10 cellular contexts compared by ENCODE assay signal in genomic region chr6:149897015-149897697, GRCh38. TPM values are rescaled to one million over a fixed set of nuclear protein-coding genes. Genes with fewer than 3 reads are reported as not detected.
DNase-seq lines count a peak whose midpoint lies in the region; ATAC-seq and TF ChIP-seq lines count a peak whose summit lies in the region.
"Had no signal": no experiment of that assay in that cellular context is flagged by ENCODE, and none has a peak within 500 bp of the region (broad histone marks: within the 10 kb centered on the region; RNA-seq: fewer than 3 reads in every experiment).

No MANE protein-coding gene starts in this region.

- H3K4me1 Mint-ChIP-seq in activated CD8-positive, alpha-beta memory T cell treated with anti-CD3 and anti-CD28 coated beads, Interleukin-2, amount 10 ng/mL, durations not matched to agents 7 days and 5 days = peaks cover 22% of the 10 kb centered on the region

- H3K9me3 ChIP-seq in mucosa of descending colon = no peaks in the 10 kb centered on the region

- H3K4me1 ChIP-seq in mucosa of descending colon (ENCODE audit: low read depth) = peaks cover 30% of the 10 kb centered on the region

- CTCF ChIA-PET in activated CD8-positive, alpha-beta memory T cell treated with anti-CD3 and anti-CD28 coated beads, Interleukin-2, amount 10 ng/mL, durations not matched to agents 7 days and 5 days (lab: Charles Lee) = interaction anchor here (0.9 to 1.3 kb wide), 4 partner anchors 11 to 62 kb away, joined by 3 to 4 read pairs (median 4); no protein-coding TSS in a partner anchor

- H3K9me3 Mint-ChIP-seq in activated CD8-positive, alpha-beta memory T cell treated with anti-CD3 and anti-CD28 coated beads, Interleukin-2, amount 10 ng/mL, durations not matched to agents 7 days and 5 days (ENCODE audit: low read depth) = no peaks in the 10 kb centered on the region
- H3K9me3 Mint-ChIP-seq: CD14-positive monocyte had no signal

- H3K4me3 ChIP-seq in mucosa of descending colon = no peak overlapping the region

- ATAC-seq in activated CD8-positive, alpha-beta memory T cell treated with anti-CD3 and anti-CD28 coated beads, Interleukin-2, amount 10 ng/mL, durations not matched to agents 7 days and 5 days = no peak
- ATAC-seq in mucosa of descending colon = peak; percentile 75
- no peak for ATAC-seq in GM18870 (IDR thresholded peaks at IDR 0.05; ENCODE audit: unreplicated experiment)

- H3K27me3 Mint-ChIP-seq in activated CD8-positive, alpha-beta memory T cell treated with anti-CD3 and anti-CD28 coated beads, Interleukin-2, amount 10 ng/mL, durations not matched to agents 7 days and 5 days = peaks cover 39% of the 10 kb centered on the region

- H3K4me3 Mint-ChIP-seq in activated CD8-positive, alpha-beta memory T cell treated with anti-CD3 and anti-CD28 coated beads, Interleukin-2, amount 10 ng/mL, durations not matched to agents 7 days and 5 days = peak overlapping the region; percentile 18

- no peak for TF ChIP-seq CTCF in mucosa of descending colon (IDR thresholded peaks at IDR 0.05)

- intact Hi-C loops in mucosa of descending colon (cut with DNase I, micrococcal nuclease) = no loop called here

- H3K27ac Mint-ChIP-seq in activated CD8-positive, alpha-beta memory T cell treated with anti-CD3 and anti-CD28 coated beads, Interleukin-2, amount 10 ng/mL, durations not matched to agents 7 days and 5 days = peak overlapping the region; percentile 31

- H3K36me3 Mint-ChIP-seq in activated CD8-positive, alpha-beta memory T cell treated with anti-CD3 and anti-CD28 coated beads, Interleukin-2, amount 10 ng/mL, durations not matched to agents 7 days and 5 days = no peaks in the 10 kb centered on the region
- H3K36me3 Mint-ChIP-seq: CD14-positive monocyte had no signal

- peak; percentile 31 for DNase-seq in activated CD8-positive, alpha-beta memory T cell treated with anti-CD3 and anti-CD28 coated beads, Interleukin-2, amount 10 ng/mL, durations not matched to agents 7 days and 5 days
- DNase-seq in activated CD8-positive, alpha-beta memory T cell treated with anti-CD3 and anti-CD28 coated beads, Interleukin-2, amount 50 U/mL, for 4 hours = no peak
- DNase-seq in dermis microvascular lymphatic vessel endothelial cell (ENCODE audit: low read depth in 2 of 2) (peak; percentile 3 to 44), mucosa of descending colon (peak; percentile 63 to 71 (median 65)), NCI-H526 treated with DMSO at 0.1 percent for 48 hours (lab: John Stamatoyannopoulos, UW) (no peak), NCI-H1694 treated with DMSO at 0.1 percent for 48 hours (lab: John Stamatoyannopoulos, UW) (no peak)
- DNase-seq in NK-92 treated with Interleukin-12 subunit alpha and Interleukin-12 subunit beta, amount 100 ng/mL, for 24 hours (lab: John Stamatoyannopoulos, UW) = no peak

- no peaks in the 10 kb centered on the region for H3K36me3 ChIP-seq in mucosa of descending colon (ENCODE audit: low read depth)

RNA-seq across cellular contexts. Expression of gene RAET1E, which starts 0.8 kb away (rescaled TPM):
- not detected for total RNA-seq in activated CD8-positive, alpha-beta memory T cell treated with anti-CD3 and anti-CD28 coated beads, Interleukin-2, amount 10 ng/mL, durations not matched to agents 7 days and 5 days
- total RNA-seq in dermis microvascular lymphatic vessel endothelial cell (0.13 TPM in 1 of 2 replicates, not detected in the other), mucosa of descending colon (under 1 TPM in 2 of 3 donors, not detected in 1; 0.16 to 0.58 TPM)
- total RNA-seq: H1 had no signal

RNA-seq across cellular contexts. Expression of gene RAET1G, which starts 25.8 kb away (rescaled TPM):
- not detected for total RNA-seq in activated CD8-positive, alpha-beta memory T cell treated with anti-CD3 and anti-CD28 coated beads, Interleukin-2, amount 10 ng/mL, durations not matched to agents 7 days and 5 days
- total RNA-seq in dermis microvascular lymphatic vessel endothelial cell (under 0.01 and 0.13 TPM in 2 replicates), mucosa of descending colon (under 1 TPM in 1 of 3 donors, not detected in 2; 0.41 TPM)
- total RNA-seq: H1 had no signal

RNA-seq across cellular contexts. Expression of gene LRP11, which starts 33.0 kb away (rescaled TPM):
- 1 to 10 TPM; 2.9 to 3.1 TPM for total RNA-seq in activated CD8-positive, alpha-beta memory T cell treated with anti-CD3 and anti-CD28 coated beads, Interleukin-2, amount 10 ng/mL, durations not matched to agents 7 days and 5 days
- total RNA-seq in dermis microvascular lymphatic vessel endothelial cell (5.9 and 7.1 TPM in 2 replicates), mucosa of descending colon (10 to 100 TPM; 16.2 to 27.2 (median 26.1) TPM)

RNA-seq across cellular contexts. Expression of gene ULBP2, which starts 44.7 kb away (rescaled TPM):
- under 1 TPM; 0.80 to 0.99 TPM for total RNA-seq in activated CD8-positive, alpha-beta memory T cell treated with anti-CD3 and anti-CD28 coated beads, Interleukin-2, amount 10 ng/mL, durations not matched to agents 7 days and 5 days
- total RNA-seq in dermis microvascular lymphatic vessel endothelial cell (1.0 and 1.4 TPM in 2 replicates), mucosa of descending colon (under 1 TPM in 1 of 3 donors, not detected in 2; 0.43 TPM)
- total RNA-seq: H1 had no signal

Comparison
In these comparisons a context has a peak if more than half of its experiments do, and no peak if none do; other contexts are left out.
1. DNase-seq: peak in activated CD8-positive, alpha-beta memory T cell treated with anti-CD3 and anti-CD28 coated beads, Interleukin-2, amount 10 ng/mL, durations not matched to agents 7 days and 5 days (single experiment), dermis microvascular lymphatic vessel endothelial cell (2 of 2) and mucosa of descending colon (3 of 3); none in activated CD8-positive, alpha-beta memory T cell treated with anti-CD3 and anti-CD28 coated beads, Interleukin-2, amount 50 U/mL, for 4 hours (single experiment), NCI-H526 treated with DMSO at 0.1 percent for 48 hours (single experiment), NCI-H1694 treated with DMSO at 0.1 percent for 48 hours (single experiment) and NK-92 treated with Interleukin-12 subunit alpha and Interleukin-12 subunit beta, amount 100 ng/mL, for 24 hours (single experiment).